In genomic region chr16:566475-567361, GRCh38 we compare ENCODE assay signal across 8 cellular contexts. TPM values are rescaled to one million over a fixed set of nuclear protein-coding genes. Genes with fewer than 3 reads are reported as not detected.
DNase-seq lines count a peak whose midpoint lies in the region; ATAC-seq and TF ChIP-seq lines count a peak whose summit lies in the region.

Gene NHLRC4 (plus strand): TSS chr16:567005. CDS start chr16:568048, 1,043 bp downstream.

- H3K27me3 ChIP-seq in left lung (peaks cover 5 to 21% of the 10 kb centered on the region in 2 donors), stomach (peaks cover 0 to 29% (median 5%) of the 10 kb centered on the region in 3 donors)

- H3K4me3 ChIP-seq in cardiac fibroblast (replicated peaks in 1 of 2; ENCODE audit: low read depth in 2 of 2, low read length in 2 of 2) (peak within 1 kb of the TSS; percentile 13 to 41), left lung (peak within 1 kb of the TSS; percentile 3 to 9), stomach (peak within 1 kb of the TSS; percentile 23 to 31 (median 28))

- peak within 1 kb of the TSS; percentile 64 to 78 (median 65) for H3K4me3 Mint-ChIP-seq in T-cell

- peaks cover 0 to 6% of the 10 kb centered on the region in 2 donors for H3K27me3 Mint-ChIP-seq in T-cell

- H3K27ac ChIP-seq in left lung (peak within 1 kb of the TSS in 1 of 2 donors; percentile 57), stomach (peak within 1 kb of the TSS in 3 of 5 donors; percentile 29 to 50 (median 47))

- H3K36me3 ChIP-seq in left lung (no peaks in the 10 kb centered on the region), stomach (no peaks in the 10 kb centered on the region)

- H3K36me3 Mint-ChIP-seq in T-cell = no peaks in the 10 kb centered on the region

- CTCF ChIA-PET in T-cell (lab: Charles Lee) = interaction anchor here in 1 of 2 donors (0.6 kb wide), 2 partner anchors 10 to 503 kb away, joined by 4 read pairs; no protein-coding TSS in a partner anchor

- H3K4me1 Mint-ChIP-seq in T-cell = peaks cover 29 to 31% (median 30%) of the 10 kb centered on the region in 3 donors

- POLR2A ChIA-PET in T-cell (lab: Charles Lee) = no interaction called here

- intact Hi-C loops in left lung (cut with DNase I) = no loop called here
- intact Hi-C loops in stomach (cut with DNase I; ENCODE audit: low total_unique reads) = no loop called here

- no peaks in the 10 kb centered on the region for H3K9me3 ChIP-seq in left lung
- H3K9me3 ChIP-seq in stomach = no peaks in the 10 kb centered on the region

- TF ChIP-seq EP300 in stomach (IDR thresholded peaks at IDR 0.05) = no peak

- H3K4me1 ChIP-seq in left lung (peaks cover 14 to 37% of the 10 kb centered on the region in 2 donors), stomach (peaks cover 44 to 62% (median 57%) of the 10 kb centered on the region in 4 donors)

- ATAC-seq in GM18502 (IDR thresholded peaks at IDR 0.05; ENCODE audit: poor library complexity, unreplicated experiment) (peak; percentile 58), T-cell (replicated peaks in 1 of 4) (peak; percentile 43 to 61 (median 50)), left lung (peak; percentile 31), GM18520 (IDR thresholded peaks at IDR 0.05; ENCODE audit: unreplicated experiment) (no peak)

- H3K9me3 Mint-ChIP-seq in T-cell = no peaks in the 10 kb centered on the region

- 26 to 39% (median 34%) methylated on average over 7 to 26 of the region's 26 CpGs for WGBS in stomach, 5 donors

- peak; percentile 25 for DNase-seq in HT-29 (ENCODE audit: low spot score)
- DNase-seq in T-cell = peak in 28 of 34 experiments; percentile 15 to 68 (median 38)
- DNase-seq in cardiac fibroblast (ENCODE audit: low read depth in 2 of 2) = peak; percentile 74 to 84
- peak in 1 of 2 donors; percentile 55 for DNase-seq in left lung
- peak; percentile 69 for DNase-seq in stomach
- no peak for DNase-seq in DMS79 treated with DMSO at 0.1 percent for 48 hours (lab: John Stamatoyannopoulos, UW)

- peak within 1 kb of the TSS; percentile 79 to 89 for H3K27ac Mint-ChIP-seq in T-cell

- TF ChIP-seq POLR2A in stomach (IDR thresholded peaks at IDR 0.05) = no peak

- TF ChIP-seq CTCF in cardiac fibroblast (IDR thresholded peaks at IDR 0.05; ENCODE audit: low read depth, low read length) (no peak), left lung (IDR thresholded peaks at IDR 0.05) (no peak), stomach (IDR thresholded peaks at IDR 0.05) (no peak)

RNA-seq across cellular contexts. Expression of gene NHLRC4, which starts in this region (rescaled TPM):
- total RNA-seq in HT-29 (2014; rRNA removed; shearing (Covaris generic)) = 0.05 and 0.13 TPM in 2 replicates
- 1 to 10 TPM; 1.3 to 5.0 (median 3.6) TPM for total RNA-seq in T-cell
- 1 to 10 TPM in 1 of 2 donors, under 1 TPM in 1; 0.99 to 2.0 TPM for total RNA-seq in left lung
- under 1 TPM in 2 of 5 donors, not detected in 3; 0.89 to 0.92 TPM for total RNA-seq in stomach
- 1 to 10 TPM in 2 of 3 donors, under 1 TPM in 1; 0.35 to 1.4 (median 1.4) TPM for polyA plus RNA-seq in stomach

Comparison
In these comparisons a context has a peak if more than half of its experiments do, and no peak if none do; other contexts are left out.
1. Peak in DNase-seq in HT-29; RNA of the gene not detected or under 1 TPM.